In the genomic region with DNA sequence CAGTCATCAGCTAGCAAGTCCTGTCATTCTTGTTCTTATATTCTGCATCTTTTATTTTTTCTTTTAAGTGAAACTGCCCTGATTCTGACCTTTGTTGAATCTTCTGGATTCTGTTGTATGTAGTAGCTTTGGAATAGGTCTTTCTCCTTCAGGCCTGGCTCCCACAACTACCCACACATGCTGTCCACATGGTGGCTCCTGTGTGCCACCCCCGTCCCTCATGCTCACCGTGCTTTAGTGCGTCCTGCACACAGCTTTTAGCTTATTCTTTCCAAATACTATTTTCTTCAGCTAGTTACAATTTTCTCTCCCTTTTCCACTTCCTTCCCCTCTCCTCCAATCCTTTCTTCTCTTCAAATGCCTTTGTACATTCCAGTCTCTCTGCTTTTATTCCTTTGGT, we compare ENCODE assay signal across 13 cellular contexts.
DNase-seq lines count a peak whose midpoint lies in the region; ATAC-seq, FAIRE-seq and TF ChIP-seq lines count a peak whose summit lies in the region.
"Had no signal": no experiment of that assay in that cellular context is flagged by ENCODE, and none has a peak within 500 bp of the region (broad histone marks: within the 10 kb centered on the region; RNA-seq: fewer than 3 reads in every experiment).

No MANE protein-coding gene starts in this region.

- H3K36me3 Mint-ChIP-seq in nephron progenitor cell (ENCODE audit: low read depth), result peaks cover 14% of the 10 kb centered on the region

- DNase-seq in D721Med (ENCODE audit: insufficient read length, low spot score) (no peak), NCI-H82 (lab: John Stamatoyannopoulos, UW) (peak; percentile 58), epithelial cell of esophagus (ENCODE audit: low read depth) (peak; percentile 5), nephron progenitor cell (peak; percentile 12), DMS 273 (lab: John Stamatoyannopoulos, UW; ENCODE audit: unreplicated experiment) (no peak)
- DNase-seq in activated CD4-positive, alpha-beta T cell treated with anti-CD3 and anti-CD28 coated beads for 4 hours, result no peak
- DNase-seq: activated CD4-positive, alpha-beta T cell treated with anti-CD3 and anti-CD28 coated beads, Interleukin-2, amount 50 U/mL, for 1 hour; effector CD8-positive, alpha-beta T cell; NCI-H226 had no signal

- ATAC-seq in GM21619 (IDR thresholded peaks at IDR 0.05; ENCODE audit: unreplicated experiment) (no peak), HG02852 (IDR thresholded peaks at IDR 0.05; ENCODE audit: unreplicated experiment) (no peak)

- H3K4me3 Mint-ChIP-seq in nephron progenitor cell, result no peak overlapping the region
- H3K4me3 Mint-ChIP-seq: activated naive CD4-positive, alpha-beta T cell treated with anti-CD3 and anti-CD28 coated beads, Interleukin-2, amount 50 U/mL, for 24 hours had no signal

- no peaks in the 10 kb centered on the region for H3K9me3 Mint-ChIP-seq in nephron progenitor cell
- H3K9me3 Mint-ChIP-seq: activated naive CD4-positive, alpha-beta T cell treated with anti-CD3 and anti-CD28 coated beads, Interleukin-2, amount 50 U/mL, for 24 hours had no signal

- peaks cover 24% of the 10 kb centered on the region for H3K4me1 Mint-ChIP-seq in nephron progenitor cell
- H3K4me1 Mint-ChIP-seq: activated naive CD4-positive, alpha-beta T cell treated with anti-CD3 and anti-CD28 coated beads, Interleukin-2, amount 50 U/mL, for 24 hours had no signal

- TF ChIP-seq CTCF in D721Med (IDR thresholded peaks at IDR 0.05; ENCODE audit: insufficient read depth, missing control alignments) (peak; percentile 27), epithelial cell of esophagus (IDR thresholded peaks at IDR 0.05; ENCODE audit: insufficient read depth, low read depth, low read length, missing control alignments) (peak; percentile 9), nephron progenitor cell (IDR thresholded peaks at IDR 0.05) (no peak)

- no peaks in the 10 kb centered on the region for H3K27me3 Mint-ChIP-seq in nephron progenitor cell (ENCODE audit: low read depth, poor library complexity)
- H3K27me3 Mint-ChIP-seq: activated naive CD4-positive, alpha-beta T cell treated with anti-CD3 and anti-CD28 coated beads, Interleukin-2, amount 50 U/mL, for 24 hours had no signal

- H3K27ac Mint-ChIP-seq in nephron progenitor cell, result peak overlapping the region; percentile 2
- H3K27ac Mint-ChIP-seq: activated naive CD4-positive, alpha-beta T cell treated with anti-CD3 and anti-CD28 coated beads, Interleukin-2, amount 50 U/mL, for 24 hours had no signal

- no peak overlapping the region for H3K4me3 ChIP-seq in epithelial cell of esophagus (ENCODE audit: low read length)
- H3K4me3 ChIP-seq: SJSA1 had no signal

- no peak for FAIRE-seq in D721Med (lab: Jason Lieb, UNC)

Comparison
In these comparisons a context has a peak if more than half of its experiments do, and no peak if none do; other contexts are left out.
1. DNase-seq: peak in NCI-H82 (single experiment), epithelial cell of esophagus (single experiment) and nephron progenitor cell (single experiment); none in D721Med (single experiment), activated CD4-positive, alpha-beta T cell treated with anti-CD3 and anti-CD28 coated beads for 4 hours (0 of 2) and DMS 273 (single experiment).